In genomic region chr5:141084487-141084989, GRCh38 we compare ENCODE assay signal across 1 cellular context.
TF ChIP-seq lines count a peak whose summit lies in the region.

No MANE protein-coding gene starts in this region.

TF ChIP-seq in K562, 482 proteins besides CTCF, POLR2A, EP300 and RAD21:
- no peak for TF ChIP-seq ARID4B (CRISPR knock-in tag; IDR thresholded peaks at IDR 0.05)
- TF ChIP-seq YY1 (IDR thresholded peaks at IDR 0.05; ENCODE audit: borderline replicate concordance in 1 of 3, control insufficient read depth in 1 of 3, extremely low read depth in 1 of 3, insufficient read depth in 3 of 3, insufficient read length in 1 of 3, insufficient replicate concordance in 2 of 3, low read depth in 1 of 3, low read length in 2 of 3), result peak in 1 of 3 experiments; percentile 61
